1 cellular context compared by ENCODE assay signal in the genomic region with DNA sequence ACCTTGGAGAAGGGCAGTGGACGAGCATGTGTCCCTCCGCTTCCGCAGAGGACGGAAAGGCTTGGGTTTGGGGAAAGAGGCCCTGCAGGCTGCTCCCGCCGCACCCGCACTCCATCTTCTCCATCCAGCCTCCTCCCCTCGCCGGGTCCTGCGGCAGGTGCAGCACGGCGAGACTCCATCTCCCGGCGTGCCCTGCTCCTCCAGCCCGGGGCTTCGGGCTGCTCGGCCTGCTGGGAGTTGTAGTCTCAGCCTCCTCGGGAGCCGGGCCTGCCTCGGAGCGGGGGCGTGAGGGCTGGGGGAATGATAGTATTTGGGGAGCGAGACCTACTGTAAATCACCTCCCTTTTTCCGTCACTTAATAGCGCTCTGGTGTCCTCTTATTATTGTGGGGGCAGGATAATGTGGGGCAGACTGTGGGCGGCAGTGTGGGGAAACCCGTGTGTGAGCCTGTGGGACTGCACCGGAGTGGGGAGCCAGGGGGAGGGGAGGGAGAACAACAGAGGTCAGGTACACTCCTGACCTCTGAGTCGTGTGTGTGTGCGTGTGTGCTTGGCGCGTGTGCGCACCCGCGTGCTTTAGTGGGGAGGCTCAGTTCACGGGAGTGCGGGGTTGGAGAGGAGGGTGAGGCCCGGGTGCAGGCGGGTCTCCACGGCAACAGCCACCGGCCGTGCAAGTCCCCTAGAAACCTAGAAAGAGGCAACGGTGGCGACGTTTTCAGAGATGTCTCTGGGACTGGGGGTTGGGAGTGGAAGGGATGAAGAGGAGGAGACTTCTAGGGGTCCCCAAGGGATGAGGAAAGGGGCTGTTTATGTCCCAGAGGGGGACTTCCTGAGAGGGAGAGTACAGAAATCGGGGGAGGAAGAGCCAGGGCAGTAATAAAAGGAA.
TF ChIP-seq lines count a peak whose summit lies in the region.

No MANE protein-coding gene starts in this region.

TF ChIP-seq in HepG2, 621 proteins besides CTCF, POLR2A, EP300 and RAD21 (continued from another document and continues in another):
- TF ChIP-seq, protein P1, sequence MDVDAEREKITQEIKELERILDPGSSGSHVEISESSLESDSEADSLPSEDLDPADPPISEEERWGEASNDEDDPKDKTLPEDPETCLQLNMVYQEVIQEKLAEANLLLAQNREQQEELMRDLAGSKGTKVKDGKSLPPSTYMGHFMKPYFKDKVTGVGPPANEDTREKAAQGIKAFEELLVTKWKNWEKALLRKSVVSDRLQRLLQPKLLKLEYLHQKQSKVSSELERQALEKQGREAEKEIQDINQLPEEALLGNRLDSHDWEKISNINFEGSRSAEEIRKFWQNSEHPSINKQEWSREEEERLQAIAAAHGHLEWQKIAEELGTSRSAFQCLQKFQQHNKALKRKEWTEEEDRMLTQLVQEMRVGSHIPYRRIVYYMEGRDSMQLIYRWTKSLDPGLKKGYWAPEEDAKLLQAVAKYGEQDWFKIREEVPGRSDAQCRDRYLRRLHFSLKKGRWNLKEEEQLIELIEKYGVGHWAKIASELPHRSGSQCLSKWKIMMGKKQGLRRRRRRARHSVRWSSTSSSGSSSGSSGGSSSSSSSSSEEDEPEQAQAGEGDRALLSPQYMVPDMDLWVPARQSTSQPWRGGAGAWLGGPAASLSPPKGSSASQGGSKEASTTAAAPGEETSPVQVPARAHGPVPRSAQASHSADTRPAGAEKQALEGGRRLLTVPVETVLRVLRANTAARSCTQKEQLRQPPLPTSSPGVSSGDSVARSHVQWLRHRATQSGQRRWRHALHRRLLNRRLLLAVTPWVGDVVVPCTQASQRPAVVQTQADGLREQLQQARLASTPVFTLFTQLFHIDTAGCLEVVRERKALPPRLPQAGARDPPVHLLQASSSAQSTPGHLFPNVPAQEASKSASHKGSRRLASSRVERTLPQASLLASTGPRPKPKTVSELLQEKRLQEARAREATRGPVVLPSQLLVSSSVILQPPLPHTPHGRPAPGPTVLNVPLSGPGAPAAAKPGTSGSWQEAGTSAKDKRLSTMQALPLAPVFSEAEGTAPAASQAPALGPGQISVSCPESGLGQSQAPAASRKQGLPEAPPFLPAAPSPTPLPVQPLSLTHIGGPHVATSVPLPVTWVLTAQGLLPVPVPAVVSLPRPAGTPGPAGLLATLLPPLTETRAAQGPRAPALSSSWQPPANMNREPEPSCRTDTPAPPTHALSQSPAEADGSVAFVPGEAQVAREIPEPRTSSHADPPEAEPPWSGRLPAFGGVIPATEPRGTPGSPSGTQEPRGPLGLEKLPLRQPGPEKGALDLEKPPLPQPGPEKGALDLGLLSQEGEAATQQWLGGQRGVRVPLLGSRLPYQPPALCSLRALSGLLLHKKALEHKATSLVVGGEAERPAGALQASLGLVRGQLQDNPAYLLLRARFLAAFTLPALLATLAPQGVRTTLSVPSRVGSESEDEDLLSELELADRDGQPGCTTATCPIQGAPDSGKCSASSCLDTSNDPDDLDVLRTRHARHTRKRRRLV (CRISPR knock-in tag; IDR thresholded peaks at IDR 0.05): no peak; the same call in 1 of the 2 replicates
- TF ChIP-seq NBN (conservative IDR thresholded peaks at IDR 0.05) (no peak), FOXK1 (CRISPR knock-in tag; IDR thresholded peaks at IDR 0.05; ENCODE audit: borderline replicate concordance, low read depth) (0 out of 2 replicates have a peak, but pooled peaks have one; percentile 16), MAFK (conservative IDR thresholded peaks at IDR 0.05 in 1 of 2, IDR thresholded peaks at IDR 0.05 in 1 of 2; ENCODE audit: low read length in 2 of 2) (no peak), NCOR1 (IDR thresholded peaks at IDR 0.05; ENCODE audit: borderline replicate concordance, low read length) (no peak), KDM2A (CRISPR knock-in tag; IDR thresholded peaks at IDR 0.05; ENCODE audit: borderline replicate concordance, low read depth) (peak; percentile 63; the same call in 1 of the 2 replicates), JARID2 (CRISPR knock-in tag; IDR thresholded peaks at IDR 0.05; ENCODE audit: insufficient replicate concordance) (no peak), KLF16 (CRISPR knock-in tag; IDR thresholded peaks at IDR 0.05) (peak in 1 of 2 experiments; percentile 54; a peak in 1 of 4 replicates), ZNF225 (CRISPR knock-in tag; IDR thresholded peaks at IDR 0.05) (0 out of 2 replicates have a peak, but pooled peaks have one; percentile 30), ZNF616 (CRISPR knock-in tag; IDR thresholded peaks at IDR 0.05; ENCODE audit: low read depth) (no peak), ZNF274 (CRISPR knock-in tag; IDR thresholded peaks at IDR 0.05) (0 out of 2 replicates have a peak, but pooled peaks have one; percentile 49), SIX1 (CRISPR knock-in tag; IDR thresholded peaks at IDR 0.05; ENCODE audit: borderline replicate concordance) (no peak), ADNP (CRISPR knock-in tag; IDR thresholded peaks at IDR 0.05) (no peak), ZNF749 (CRISPR knock-in tag; IDR thresholded peaks at IDR 0.05; ENCODE audit: borderline replicate concordance) (0 out of 2 replicates have a peak, but pooled peaks have one; percentile 46), ZNF549 (CRISPR knock-in tag; IDR thresholded peaks at IDR 0.05) (no peak), GABPA (IDR thresholded peaks at IDR 0.05; ENCODE audit: low read depth, low read length) (peak; percentile 59), GABPA (CRISPR knock-in tag; IDR thresholded peaks at IDR 0.05; ENCODE audit: low read depth) (peak; percentile 88), TSC22D2 (CRISPR knock-in tag; IDR thresholded peaks at IDR 0.05; ENCODE audit: borderline replicate concordance) (peak; percentile 55; the same call in 1 of the 2 replicates), ZNF441 (CRISPR knock-in tag; IDR thresholded peaks at IDR 0.05; ENCODE audit: borderline replicate concordance) (no peak), ZNF607 (CRISPR knock-in tag; IDR thresholded peaks at IDR 0.05; ENCODE audit: borderline replicate concordance) (no peak), SMAD3 (CRISPR knock-in tag; IDR thresholded peaks at IDR 0.05) (0 out of 2 replicates have a peak, but pooled peaks have one; percentile 40), BCL6 (CRISPR knock-in tag; IDR thresholded peaks at IDR 0.05) (0 out of 2 replicates have a peak, but pooled peaks have one; percentile 22), MIER3 (CRISPR knock-in tag; IDR thresholded peaks at IDR 0.05; ENCODE audit: borderline replicate concordance) (peak; percentile 51; the same call in 1 of the 2 replicates), KDM3A (CRISPR knock-in tag; IDR thresholded peaks at IDR 0.05; ENCODE audit: low read depth) (peak; percentile 63; the same call in 1 of the 2 replicates), HOXA5 (CRISPR knock-in tag; IDR thresholded peaks at IDR 0.05) (peak; percentile 82; the same call in 1 of the 2 replicates), ATF7-NPFF (CRISPR knock-in tag; IDR thresholded peaks at IDR 0.05; ENCODE audit: low read depth) (peak; percentile 54; the same call in 1 of the 2 replicates), ZSCAN31 (CRISPR knock-in tag; IDR thresholded peaks at IDR 0.05; ENCODE audit: low read depth) (peak; percentile 50; the same call in 1 of the 2 replicates), ATF1 (CRISPR knock-in tag; IDR thresholded peaks at IDR 0.05) (0 out of 2 replicates have a peak, but pooled peaks have one; percentile 36)
- TF ChIP-seq, protein P2, sequence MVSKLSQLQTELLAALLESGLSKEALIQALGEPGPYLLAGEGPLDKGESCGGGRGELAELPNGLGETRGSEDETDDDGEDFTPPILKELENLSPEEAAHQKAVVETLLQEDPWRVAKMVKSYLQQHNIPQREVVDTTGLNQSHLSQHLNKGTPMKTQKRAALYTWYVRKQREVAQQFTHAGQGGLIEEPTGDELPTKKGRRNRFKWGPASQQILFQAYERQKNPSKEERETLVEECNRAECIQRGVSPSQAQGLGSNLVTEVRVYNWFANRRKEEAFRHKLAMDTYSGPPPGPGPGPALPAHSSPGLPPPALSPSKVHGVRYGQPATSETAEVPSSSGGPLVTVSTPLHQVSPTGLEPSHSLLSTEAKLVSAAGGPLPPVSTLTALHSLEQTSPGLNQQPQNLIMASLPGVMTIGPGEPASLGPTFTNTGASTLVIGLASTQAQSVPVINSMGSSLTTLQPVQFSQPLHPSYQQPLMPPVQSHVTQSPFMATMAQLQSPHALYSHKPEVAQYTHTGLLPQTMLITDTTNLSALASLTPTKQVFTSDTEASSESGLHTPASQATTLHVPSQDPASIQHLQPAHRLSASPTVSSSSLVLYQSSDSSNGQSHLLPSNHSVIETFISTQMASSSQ (IDR thresholded peaks at IDR 0.05; ENCODE audit: low read depth): no peak
- TF ChIP-seq, protein P2 (CRISPR knock-in tag; IDR thresholded peaks at IDR 0.05; ENCODE audit: borderline replicate concordance): peak; percentile 52; the same call in 1 of the 2 replicates
- TF ChIP-seq, protein P3, sequence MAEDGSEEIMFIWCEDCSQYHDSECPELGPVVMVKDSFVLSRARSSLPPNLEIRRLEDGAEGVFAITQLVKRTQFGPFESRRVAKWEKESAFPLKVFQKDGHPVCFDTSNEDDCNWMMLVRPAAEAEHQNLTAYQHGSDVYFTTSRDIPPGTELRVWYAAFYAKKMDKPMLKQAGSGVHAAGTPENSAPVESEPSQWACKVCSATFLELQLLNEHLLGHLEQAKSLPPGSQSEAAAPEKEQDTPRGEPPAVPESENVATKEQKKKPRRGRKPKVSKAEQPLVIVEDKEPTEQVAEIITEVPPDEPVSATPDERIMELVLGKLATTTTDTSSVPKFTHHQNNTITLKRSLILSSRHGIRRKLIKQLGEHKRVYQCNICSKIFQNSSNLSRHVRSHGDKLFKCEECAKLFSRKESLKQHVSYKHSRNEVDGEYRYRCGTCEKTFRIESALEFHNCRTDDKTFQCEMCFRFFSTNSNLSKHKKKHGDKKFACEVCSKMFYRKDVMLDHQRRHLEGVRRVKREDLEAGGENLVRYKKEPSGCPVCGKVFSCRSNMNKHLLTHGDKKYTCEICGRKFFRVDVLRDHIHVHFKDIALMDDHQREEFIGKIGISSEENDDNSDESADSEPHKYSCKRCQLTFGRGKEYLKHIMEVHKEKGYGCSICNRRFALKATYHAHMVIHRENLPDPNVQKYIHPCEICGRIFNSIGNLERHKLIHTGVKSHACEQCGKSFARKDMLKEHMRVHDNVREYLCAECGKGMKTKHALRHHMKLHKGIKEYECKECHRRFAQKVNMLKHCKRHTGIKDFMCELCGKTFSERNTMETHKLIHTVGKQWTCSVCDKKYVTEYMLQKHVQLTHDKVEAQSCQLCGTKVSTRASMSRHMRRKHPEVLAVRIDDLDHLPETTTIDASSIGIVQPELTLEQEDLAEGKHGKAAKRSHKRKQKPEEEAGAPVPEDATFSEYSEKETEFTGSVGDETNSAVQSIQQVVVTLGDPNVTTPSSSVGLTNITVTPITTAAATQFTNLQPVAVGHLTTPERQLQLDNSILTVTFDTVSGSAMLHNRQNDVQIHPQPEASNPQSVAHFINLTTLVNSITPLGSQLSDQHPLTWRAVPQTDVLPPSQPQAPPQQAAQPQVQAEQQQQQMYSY (CRISPR knock-in tag; IDR thresholded peaks at IDR 0.05): peak; percentile 85
- TF ChIP-seq, protein P4, sequence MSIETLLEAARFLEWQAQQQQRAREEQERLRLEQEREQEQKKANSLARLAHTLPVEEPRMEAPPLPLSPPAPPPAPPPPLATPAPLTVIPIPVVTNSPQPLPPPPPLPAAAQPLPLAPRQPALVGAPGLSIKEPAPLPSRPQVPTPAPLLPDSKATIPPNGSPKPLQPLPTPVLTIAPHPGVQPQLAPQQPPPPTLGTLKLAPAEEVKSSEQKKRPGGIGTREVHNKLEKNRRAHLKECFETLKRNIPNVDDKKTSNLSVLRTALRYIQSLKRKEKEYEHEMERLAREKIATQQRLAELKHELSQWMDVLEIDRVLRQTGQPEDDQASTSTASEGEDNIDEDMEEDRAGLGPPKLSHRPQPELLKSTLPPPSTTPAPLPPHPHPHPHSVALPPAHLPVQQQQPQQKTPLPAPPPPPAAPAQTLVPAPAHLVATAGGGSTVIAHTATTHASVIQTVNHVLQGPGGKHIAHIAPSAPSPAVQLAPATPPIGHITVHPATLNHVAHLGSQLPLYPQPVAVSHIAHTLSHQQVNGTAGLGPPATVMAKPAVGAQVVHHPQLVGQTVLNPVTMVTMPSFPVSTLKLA (IDR thresholded peaks at IDR 0.05): no peak
- TF ChIP-seq, protein P5, sequence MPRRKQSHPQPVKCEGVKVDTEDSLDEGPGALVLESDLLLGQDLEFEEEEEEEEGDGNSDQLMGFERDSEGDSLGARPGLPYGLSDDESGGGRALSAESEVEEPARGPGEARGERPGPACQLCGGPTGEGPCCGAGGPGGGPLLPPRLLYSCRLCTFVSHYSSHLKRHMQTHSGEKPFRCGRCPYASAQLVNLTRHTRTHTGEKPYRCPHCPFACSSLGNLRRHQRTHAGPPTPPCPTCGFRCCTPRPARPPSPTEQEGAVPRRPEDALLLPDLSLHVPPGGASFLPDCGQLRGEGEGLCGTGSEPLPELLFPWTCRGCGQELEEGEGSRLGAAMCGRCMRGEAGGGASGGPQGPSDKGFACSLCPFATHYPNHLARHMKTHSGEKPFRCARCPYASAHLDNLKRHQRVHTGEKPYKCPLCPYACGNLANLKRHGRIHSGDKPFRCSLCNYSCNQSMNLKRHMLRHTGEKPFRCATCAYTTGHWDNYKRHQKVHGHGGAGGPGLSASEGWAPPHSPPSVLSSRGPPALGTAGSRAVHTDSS (CRISPR knock-in tag; conservative IDR thresholded peaks at IDR 0.05): peak; percentile 95; the same call in 1 of the 2 replicates
- TF ChIP-seq, protein P6, sequence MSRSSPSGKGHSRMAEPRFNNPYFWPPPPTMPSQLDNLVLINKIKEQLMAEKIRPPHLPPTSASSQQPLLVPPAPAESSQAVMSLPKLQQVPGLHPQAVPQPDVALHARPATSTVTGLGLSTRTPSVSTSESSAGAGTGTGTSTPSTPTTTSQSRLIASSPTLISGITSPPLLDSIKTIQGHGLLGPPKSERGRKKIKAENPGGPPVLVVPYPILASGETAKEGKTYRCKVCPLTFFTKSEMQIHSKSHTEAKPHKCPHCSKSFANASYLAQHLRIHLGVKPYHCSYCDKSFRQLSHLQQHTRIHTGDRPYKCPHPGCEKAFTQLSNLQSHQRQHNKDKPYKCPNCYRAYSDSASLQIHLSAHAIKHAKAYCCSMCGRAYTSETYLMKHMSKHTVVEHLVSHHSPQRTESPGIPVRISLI (CRISPR knock-in tag; IDR thresholded peaks at IDR 0.05; ENCODE audit: borderline replicate concordance): peak; percentile 15; the same call in 1 of the 2 replicates
